In genomic region chr11:33863418-33864172, GRCh38 we compare ENCODE assay signal across 13 cellular contexts. TPM values are rescaled to one million over a fixed set of nuclear protein-coding genes. Genes with fewer than 3 reads are reported as not detected.
"Had no signal": no experiment of that assay in that cellular context is flagged by ENCODE, and none has a peak within 500 bp of the region (broad histone marks: within the 10 kb centered on the region; RNA-seq: fewer than 3 reads in every experiment).

No MANE protein-coding gene starts in this region.

- H3K27ac ChIP-seq: lower lobe of right lung, tibial nerve, VCaP had no signal

- H3K36me3 ChIP-seq: tibial nerve had no signal

- DNase-seq: activated CD4-positive, alpha-beta T cell treated with anti-CD3 and anti-CD28 coated beads for 36 hours; activated CD8-positive, alpha-beta memory T cell treated with anti-CD3 and anti-CD28 coated beads, Interleukin-2, amount 50 U/mL, for 48 hours; activated CD8-positive, alpha-beta T cell treated with anti-CD3 and anti-CD28 coated beads, Interleukin-2, amount 10 ng/mL, durations not matched to agents 7 days and 5 days; activated naive CD8-positive, alpha-beta T cell treated with anti-CD3 and anti-CD28 coated beads, Interleukin-2, amount 10 ng/mL, durations not matched to agents 7 days and 5 days; anterior cingulate cortex; hypothalamus; left cardiac atrium; lower lobe of right lung; midbrain; small intestine; SW 1271 had no signal

- H3K9me3 ChIP-seq: lower lobe of right lung, tibial nerve had no signal

- H3K4me3 ChIP-seq: lower lobe of right lung, tibial nerve had no signal

- ATAC-seq: activated CD4-positive, alpha-beta T cell treated with anti-CD3 and anti-CD28 coated beads for 36 hours; activated CD8-positive, alpha-beta T cell treated with anti-CD3 and anti-CD28 coated beads, Interleukin-2, amount 10 ng/mL, durations not matched to agents 7 days and 5 days; left cardiac atrium; lower lobe of right lung had no signal

RNA-seq across cellular contexts. Expression of gene LMO2, which starts 28.3 kb away (rescaled TPM):
- total RNA-seq: activated CD4-positive, alpha-beta T cell treated with anti-CD3 and anti-CD28 coated beads for 36 hours; activated CD8-positive, alpha-beta T cell treated with anti-CD3 and anti-CD28 coated beads, Interleukin-2, amount 10 ng/mL, durations not matched to agents 7 days and 5 days had no signal
